ENCODE assay signal across 8 cellular contexts in the genomic region with DNA sequence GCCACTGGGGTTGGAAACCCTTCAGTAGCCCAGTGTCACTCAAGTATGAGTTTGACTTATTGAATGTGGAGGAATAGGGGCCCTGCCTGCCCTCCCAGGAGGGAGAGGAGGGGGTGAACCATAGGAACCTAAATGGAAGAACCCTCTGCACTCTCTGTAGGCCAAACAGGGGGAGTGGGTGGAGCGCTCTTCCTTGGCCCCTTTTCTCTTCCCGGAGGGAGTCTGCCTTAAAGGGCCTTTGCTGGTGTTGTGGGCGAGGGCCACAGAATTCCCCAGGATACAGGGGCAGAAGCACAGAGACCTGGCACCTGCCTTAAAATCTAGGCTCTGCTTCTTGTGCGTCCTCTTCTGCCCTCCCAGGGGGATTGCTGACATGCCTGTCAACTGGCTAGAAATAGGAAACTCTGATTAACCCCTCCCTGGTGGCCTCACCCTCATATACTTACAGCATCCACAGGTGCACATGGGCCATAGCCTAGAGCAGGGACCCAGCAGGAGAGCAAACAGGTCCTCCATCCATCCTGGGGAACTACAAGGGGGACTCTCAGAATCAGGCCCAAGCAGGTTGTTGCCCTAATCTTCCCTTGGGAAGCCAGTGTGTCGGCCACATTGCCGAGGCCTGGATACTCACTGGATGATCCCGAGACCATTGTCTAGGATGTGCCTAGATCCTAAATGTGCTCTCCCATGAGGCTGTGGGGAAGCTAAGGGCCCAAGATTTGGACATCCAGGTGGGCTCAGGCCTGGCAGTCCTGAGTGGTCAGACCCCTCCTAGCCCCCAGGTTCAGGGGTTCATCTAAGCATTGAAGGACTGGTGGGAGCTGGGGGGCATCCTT. TPM values are rescaled to one million over a fixed set of nuclear protein-coding genes. Genes with fewer than 3 reads are reported as not detected.
DNase-seq lines count a peak whose midpoint lies in the region; ATAC-seq and TF ChIP-seq lines count a peak whose summit lies in the region.

No MANE protein-coding gene starts in this region.

- H3K4me3 ChIP-seq in AG04450 (ENCODE audit: low read depth, low read length) = peak overlapping the region; percentile 74
- H3K4me3 ChIP-seq in NB4 (ENCODE audit: low read depth, low read length) = peak overlapping the region; percentile 96
- peak overlapping the region; percentile 87 for H3K4me3 ChIP-seq in effector memory CD4-positive, alpha-beta T cell (ENCODE audit: insufficient read depth, low read depth, low read length, poor library complexity, severe bottlenecking)

- H3K27me3 ChIP-seq in AG04450 (ENCODE audit: control insufficient read depth, insufficient read depth, low read length) = no peaks in the 10 kb centered on the region
- H3K27me3 ChIP-seq in effector memory CD4-positive, alpha-beta T cell (replicated peaks; ENCODE audit: control insufficient read depth, insufficient read depth, low read length, poor library complexity, severe bottlenecking) = no peaks in the 10 kb centered on the region

- peaks cover 54 to 63% of the 10 kb centered on the region in 2 donors for H3K4me1 Mint-ChIP-seq in natural killer cell treated with Interleukin-12 subunit alpha and Interleukin-12 subunit beta and Interleukin-15 and Interleukin-18, amount 100 ng/mL, for 72 hours (ENCODE audit: low read depth in 2 of 2)

- peak overlapping the region; percentile 93 to 98 for H3K27ac Mint-ChIP-seq in natural killer cell treated with Interleukin-12 subunit alpha and Interleukin-12 subunit beta and Interleukin-15 and Interleukin-18, amount 100 ng/mL, for 72 hours

- H3K9me3 Mint-ChIP-seq in natural killer cell treated with Interleukin-12 subunit alpha and Interleukin-12 subunit beta and Interleukin-15 and Interleukin-18, amount 100 ng/mL, for 72 hours = no peaks in the 10 kb centered on the region

- H3K9me3 ChIP-seq in AG04450 (ENCODE audit: control insufficient read depth, insufficient read depth, low read length) = no peaks in the 10 kb centered on the region; the same call in 1 of the 2 replicates
- no peaks in the 10 kb centered on the region for H3K9me3 ChIP-seq in effector memory CD4-positive, alpha-beta T cell (ENCODE audit: control insufficient read depth, low read length)

- no peak for ATAC-seq in natural killer cell treated with Interleukin-12 subunit alpha and Interleukin-12 subunit beta and Interleukin-15 and Interleukin-18, amount 100 ng/mL, for 72 hours
- ATAC-seq in HG03175 (IDR thresholded peaks at IDR 0.05; ENCODE audit: unreplicated experiment) = no peak
- ATAC-seq in GM21786 (IDR thresholded peaks at IDR 0.05; ENCODE audit: unreplicated experiment) = no peak

- no peak for DNase-seq in AG04450 (ENCODE audit: low read depth, low spot score)
- DNase-seq in NB4 (ENCODE audit: low read depth) = peak; percentile 51
- no peak for DNase-seq in effector memory CD4-positive, alpha-beta T cell
- no peak for DNase-seq in natural killer cell treated with Interleukin-12 subunit alpha and Interleukin-12 subunit beta and Interleukin-15 and Interleukin-18, amount 100 ng/mL, for 72 hours (ENCODE audit: low spot score)
- DNase-seq in HPDE6-E6E7 (ENCODE audit: extremely low spot score) = no peak
- DNase-seq in SHP77 (lab: John Stamatoyannopoulos, UW) = no peak

- POLR2A ChIA-PET in AG04450 (lab: Yijun Ruan, JAX) = interaction anchor here (1.4 to 2.5 kb wide), 2 partner anchors 30 to 43 kb away, joined by 5 to 10 read pairs; no protein-coding TSS in a partner anchor

- no peak for TF ChIP-seq CTCF in AG04450 (IDR thresholded peaks at IDR 0.05; ENCODE audit: low read depth, low read length)
- TF ChIP-seq CTCF in NB4 (IDR thresholded peaks at IDR 0.05; ENCODE audit: low read depth, low read length) = no peak

- H3K4me3 Mint-ChIP-seq in natural killer cell treated with Interleukin-12 subunit alpha and Interleukin-12 subunit beta and Interleukin-15 and Interleukin-18, amount 100 ng/mL, for 72 hours = peak overlapping the region; percentile 87

- H3K36me3 Mint-ChIP-seq in natural killer cell treated with Interleukin-12 subunit alpha and Interleukin-12 subunit beta and Interleukin-15 and Interleukin-18, amount 100 ng/mL, for 72 hours = no peaks in the 10 kb centered on the region

- no peaks in the 10 kb centered on the region for H3K27me3 Mint-ChIP-seq in natural killer cell treated with Interleukin-12 subunit alpha and Interleukin-12 subunit beta and Interleukin-15 and Interleukin-18, amount 100 ng/mL, for 72 hours

- CTCF ChIA-PET in AG04450 (lab: Charles Lee) = no interaction called here

- H3K4me1 ChIP-seq in effector memory CD4-positive, alpha-beta T cell (ENCODE audit: control insufficient read depth, insufficient read depth, low read length, poor library complexity, severe bottlenecking) = peaks cover 60% of the 10 kb centered on the region

- no peak for TF ChIP-seq POLR2A in NB4 (IDR thresholded peaks at IDR 0.05; ENCODE audit: extremely low read depth, insufficient read length)

- peak overlapping the region; percentile 52 for H3K27ac ChIP-seq in AG04450 (ENCODE audit: low read depth, low read length)
- peak overlapping the region; percentile 95 for H3K27ac ChIP-seq in effector memory CD4-positive, alpha-beta T cell (ENCODE audit: insufficient read depth, low read length, poor library complexity, severe bottlenecking)

- H3K36me3 ChIP-seq in effector memory CD4-positive, alpha-beta T cell (ENCODE audit: control insufficient read depth, insufficient read depth, low read length) = no peaks in the 10 kb centered on the region

RNA-seq across cellular contexts. Expression of a gene that starts 3.4 kb away (rescaled TPM):
- 66.8 and 80.9 TPM in 2 replicates for polyA plus RNA-seq in AG04450 (2011; rRNA removed)
- 52.9 and 60.1 TPM in 2 replicates for polyA minus RNA-seq in AG04450 (2011; rRNA and poly(A)+ RNA removed)
- 10 to 100 TPM; 50.2 to 78.5 TPM for total RNA-seq in natural killer cell treated with Interleukin-12 subunit alpha and Interleukin-12 subunit beta and Interleukin-15 and Interleukin-18, amount 100 ng/mL, for 72 hours
